Comparison of ENCODE assay signal across 11 cellular contexts in the genomic region with DNA sequence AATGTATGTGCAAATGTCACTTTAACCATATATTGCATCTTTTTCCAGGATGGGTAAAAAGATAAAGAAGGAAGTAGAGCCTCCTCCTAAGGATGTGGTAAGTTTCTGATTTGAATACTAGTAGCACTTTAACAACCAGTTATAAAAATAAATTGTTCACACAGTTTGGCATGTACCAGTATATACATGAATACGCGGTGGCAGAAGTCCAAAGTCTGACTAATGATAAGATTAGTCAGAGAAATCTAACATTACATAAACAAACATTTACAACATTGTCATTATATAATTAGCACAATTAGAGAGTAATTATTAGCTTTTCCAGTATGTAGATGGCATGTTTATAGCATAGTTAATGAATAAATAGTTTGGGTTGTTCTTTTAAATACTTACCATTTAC. TPM values are rescaled to one million over a fixed set of nuclear protein-coding genes. Genes with fewer than 3 reads are reported as not detected.
DNase-seq lines count a peak whose midpoint lies in the region; ATAC-seq and TF ChIP-seq lines count a peak whose summit lies in the region.
"Had no signal": no experiment of that assay in that cellular context is flagged by ENCODE, and none has a peak within 500 bp of the region (broad histone marks: within the 10 kb centered on the region; RNA-seq: fewer than 3 reads in every experiment).

No MANE protein-coding gene starts in this region.

- no peak overlapping the region for H3K14ac ChIP-seq in H9 (ENCODE audit: insufficient read depth, low read length)

- H3K27ac ChIP-seq in H9 (ENCODE audit: insufficient read length, low read depth, low read length) = no peak overlapping the region
- H3K27ac ChIP-seq: SJCRH30 had no signal

- H3K4ac ChIP-seq in H9 (ENCODE audit: low read depth, low read length) = no peak overlapping the region

- no peaks in the 10 kb centered on the region for H3K9me3 ChIP-seq in H9 (ENCODE audit: control insufficient read depth, low read depth, low read length)
- H3K9me3 ChIP-seq: SJCRH30 had no signal

- no peak overlapping the region for H3K4me2 ChIP-seq in H9 (ENCODE audit: insufficient read depth, insufficient read length, low read length)

- TF ChIP-seq CTCF in H9 (conservative IDR thresholded peaks at IDR 0.05) = no peak

- H2BK5ac ChIP-seq in H9 (ENCODE audit: insufficient read length, low read length) = no peak overlapping the region

- no peak overlapping the region for H2BK15ac ChIP-seq in H9 (ENCODE audit: low read depth, low read length)

- 0 out of 4 replicates have a peak, but pooled peaks cover 0 to 3% of the 10 kb centered on the region in 2 experiments for H3K4me1 Mint-ChIP-seq in H9
- no peaks in the 10 kb centered on the region for H3K4me1 Mint-ChIP-seq in activated naive CD8-positive, alpha-beta T cell treated with anti-CD3 and anti-CD28 coated beads for 36 hours

- H3K23ac ChIP-seq in H9 (ENCODE audit: insufficient read length, low read depth, low read length) = no peak overlapping the region

- H4K5ac ChIP-seq in H9 (ENCODE audit: insufficient read length, low read depth, low read length) = no peak overlapping the region

- no peak overlapping the region for H2BK20ac ChIP-seq in H9 (ENCODE audit: low read depth, low read length, poor library complexity, severe bottlenecking)

- no peak overlapping the region for H2BK120ac ChIP-seq in H9 (ENCODE audit: low read depth, low read length, poor library complexity, severe bottlenecking)

- H2AK5ac ChIP-seq in H9 (ENCODE audit: insufficient read length, low read length) = no peak overlapping the region

- H3K4me1 ChIP-seq in H9 (ENCODE audit: insufficient read depth, low read length) = no peaks in the 10 kb centered on the region

- no peak overlapping the region for H3K56ac ChIP-seq in H9 (ENCODE audit: insufficient read length, low read depth, low read length)

- H3K79me2 ChIP-seq in H9 (ENCODE audit: insufficient read depth, low read length) = no peaks in the 10 kb centered on the region

- H3T11ph ChIP-seq in H9 (ENCODE audit: low read length) = no peak overlapping the region

- ATAC-seq in GM18909 (IDR thresholded peaks at IDR 0.05; ENCODE audit: poor library complexity, unreplicated experiment) = peak; percentile 60
- ATAC-seq in HG02798 (IDR thresholded peaks at IDR 0.05; ENCODE audit: poor library complexity, unreplicated experiment) = peak; percentile 50

- no peaks in the 10 kb centered on the region for H3K79me1 ChIP-seq in H9 (ENCODE audit: insufficient read depth, low read depth, low read length, poor library complexity, severe bottlenecking)

- WGBS in H9 (ENCODE audit: extremely low coverage, insufficient read length, low lambda C conversion rate) = no CpG with 5 or more reads among the region's 2 CpGs

- H3K9me3 Mint-ChIP-seq in H9 = no peaks in the 10 kb centered on the region
- H3K9me3 Mint-ChIP-seq in activated naive CD8-positive, alpha-beta T cell treated with anti-CD3 and anti-CD28 coated beads for 36 hours = no peaks in the 10 kb centered on the region

- no peak overlapping the region for H4K91ac ChIP-seq in H9 (ENCODE audit: insufficient read length, low read depth, low read length)

- H4K8ac ChIP-seq in H9 (replicated peaks; ENCODE audit: insufficient read length, low read depth, low read length) = no peak overlapping the region

- H2BK12ac ChIP-seq in H9 (ENCODE audit: insufficient read length, low read depth, low read length) = no peak overlapping the region

- no peak overlapping the region for H3K4me3 Mint-ChIP-seq in H9
- no peak overlapping the region for H3K4me3 Mint-ChIP-seq in activated naive CD8-positive, alpha-beta T cell treated with anti-CD3 and anti-CD28 coated beads for 36 hours

- no peak overlapping the region for H3K9ac ChIP-seq in H9 (ENCODE audit: extremely low read depth, insufficient read length, low read length)

- no peak overlapping the region for H2AFZ ChIP-seq in H9 (ENCODE audit: low read length)

- DNase-seq in T1000 (lab: John Stamatoyannopoulos, UW) = peak; percentile 79
- DNase-seq in non-pigmented ciliary epithelial cell (ENCODE audit: low read depth) = peak; percentile 24
- DNase-seq in H9 = no peak
- DNase-seq in cortex of kidney (lab: John Stamatoyannopoulos, UW) = no peak
- no peak for DNase-seq in NCI-H82 (lab: John Stamatoyannopoulos, UW)
- no peak for DNase-seq in activated naive CD8-positive, alpha-beta T cell treated with anti-CD3 and anti-CD28 coated beads for 36 hours
- DNase-seq: NCI-H1417 treated with DMSO at 0.1 percent for 48 hours had no signal

- no peak overlapping the region for H3K27ac Mint-ChIP-seq in H9
- H3K27ac Mint-ChIP-seq in activated naive CD8-positive, alpha-beta T cell treated with anti-CD3 and anti-CD28 coated beads for 36 hours = no peak overlapping the region

- peaks cover 4% of the 10 kb centered on the region for H3K23me2 ChIP-seq in H9 (ENCODE audit: insufficient read length, low read depth, low read length, poor library complexity, severe bottlenecking)

- no peaks in the 10 kb centered on the region for H4K20me1 ChIP-seq in H9 (ENCODE audit: control insufficient read depth, insufficient read depth, insufficient read length)

- no peaks in the 10 kb centered on the region for H3K36me3 Mint-ChIP-seq in H9 (ENCODE audit: insufficient read depth in 1 of 3, low read depth in 3 of 3)
- no peaks in the 10 kb centered on the region for H3K36me3 Mint-ChIP-seq in activated naive CD8-positive, alpha-beta T cell treated with anti-CD3 and anti-CD28 coated beads for 36 hours

- H3K27me3 ChIP-seq in H9 (ENCODE audit: insufficient read depth, low read length) = no peaks in the 10 kb centered on the region; the same call in 1 of the 2 replicates
- H3K27me3 ChIP-seq: SJCRH30 had no signal

- H3K18ac ChIP-seq in H9 (ENCODE audit: insufficient read length, low read depth, low read length) = no peak overlapping the region

- H3K27me3 Mint-ChIP-seq in H9 (ENCODE audit: low read depth) = peaks cover 25% of the 10 kb centered on the region
- peaks cover 4% of the 10 kb centered on the region for H3K27me3 Mint-ChIP-seq in activated naive CD8-positive, alpha-beta T cell treated with anti-CD3 and anti-CD28 coated beads for 36 hours

RNA-seq across cellular contexts. Expression of gene ARMC3, which starts 4.1 kb away (rescaled TPM):
- total RNA-seq in H9 (2021) = 0.09 and 0.37 TPM in 2 replicates
- under 1 TPM in 1 of 2 experiments, not detected in 1; 0.39 TPM for total RNA-seq in activated naive CD8-positive, alpha-beta T cell treated with anti-CD3 and anti-CD28 coated beads for 36 hours
- total RNA-seq: omental fat pad, SJCRH30 had no signal

Comparison
In these comparisons a context has a peak if more than half of its experiments do, and no peak if none do; other contexts are left out.
1. DNase-seq: peak in T1000 (single experiment) and non-pigmented ciliary epithelial cell (single experiment); none in H9 (single experiment), cortex of kidney (single experiment), NCI-H82 (single experiment) and activated naive CD8-positive, alpha-beta T cell treated with anti-CD3 and anti-CD28 coated beads for 36 hours (single experiment).